Comparison of ENCODE assay signal across 12 cellular contexts in genomic region chr17:81924557-81925532, GRCh38. TPM values are rescaled to one million over a fixed set of nuclear protein-coding genes. Genes with fewer than 3 reads are reported as not detected.
DNase-seq lines count a peak whose midpoint lies in the region; ATAC-seq and TF ChIP-seq lines count a peak whose summit lies in the region.
"Had no signal": no experiment of that assay in that cellular context is flagged by ENCODE, and none has a peak within 500 bp of the region (broad histone marks: within the 10 kb centered on the region; RNA-seq: fewer than 3 reads in every experiment).

No MANE protein-coding gene starts in this region.

- no peak overlapping the region for H3K23ac ChIP-seq in mesendoderm (ENCODE audit: low read length)

- H3K27ac Mint-ChIP-seq in HFFc6, result peak overlapping the region; percentile 90

- BruUV-seq in A673 (replicated peaks; lab: Mats Ljungman, UMichigan), result no TSS peak

- H3K9me3 ChIP-seq in A673 (ENCODE audit: low read depth, low read length, poor library complexity, severe bottlenecking), result no peaks in the 10 kb centered on the region
- no peaks in the 10 kb centered on the region for H3K9me3 ChIP-seq in ascending aorta

- peak overlapping the region; percentile 91 for H3K4me3 Mint-ChIP-seq in HFFc6

- H2AK5ac ChIP-seq in mesendoderm (ENCODE audit: low read length), result peak overlapping the region; percentile 97

- H3K36me3 Mint-ChIP-seq in HFFc6 (ENCODE audit: low read depth), result peaks cover 4% of the 10 kb centered on the region; the same call in 1 of the 2 replicates

- H2BK120ac ChIP-seq in mesendoderm (ENCODE audit: low read depth, low read length), result no peak overlapping the region

- CTCF ChIA-PET in A673 (lab: Charles Lee), result no interaction called here

- H3K27me3 Mint-ChIP-seq in HFFc6 (ENCODE audit: insufficient read depth), result no peaks in the 10 kb centered on the region; the same call in 1 of the 2 replicates

- H3K27ac ChIP-seq in A673 (ENCODE audit: low read depth, low read length, poor library complexity, severe bottlenecking) (peak overlapping the region; percentile 73), ascending aorta (peak overlapping the region; percentile 13 to 72), mesendoderm (ENCODE audit: low read depth, low read length) (peak overlapping the region; percentile 95)

- no CpG with 5 or more reads among the region's 21 CpGs for WGBS in mesendoderm (ENCODE audit: extremely low coverage, insufficient coverage, low lambda C conversion rate)

- peaks cover 62% of the 10 kb centered on the region for H3K79me2 ChIP-seq in mesendoderm (ENCODE audit: control insufficient read depth, insufficient read depth, low read length)

- peak overlapping the region; percentile 92 for H3K56ac ChIP-seq in mesendoderm (ENCODE audit: low read length)

- peaks cover 24% of the 10 kb centered on the region for H3K79me1 ChIP-seq in mesendoderm (ENCODE audit: low read length)

- no peak for DNase-seq in A673 (ENCODE audit: low spot score)
- DNase-seq in HFFc6, result no peak
- no peak for DNase-seq in ascending aorta (ENCODE audit: low spot score in 2 of 2)
- peak; percentile 72 for DNase-seq in mesendoderm
- no peak for DNase-seq in occipital lobe (lab: John Stamatoyannopoulos, UW)
- no peak for DNase-seq in NCI-H1436 treated with DMSO at 0.1 percent for 48 hours (lab: John Stamatoyannopoulos, UW)
- DNase-seq in superior temporal gyrus (ENCODE audit: extremely low spot score), result no peak
- DNase-seq: activated CD4-positive, alpha-beta T cell treated with anti-CD3 and anti-CD28 coated beads for 1 hour; GOT3; NCI-H1105 treated with DMSO at 0.1 percent for 48 hours had no signal

- TF ChIP-seq CTCF in A673 (conservative IDR thresholded peaks at IDR 0.05; ENCODE audit: low read depth, low read length) (no peak), HFFc6 (IDR thresholded peaks at IDR 0.05) (no peak), ascending aorta (IDR thresholded peaks at IDR 0.05) (no peak)

- H3K18ac ChIP-seq in mesendoderm (ENCODE audit: low read length), result peak overlapping the region; percentile 70

- ATAC-seq in HG02884 (IDR thresholded peaks at IDR 0.05; ENCODE audit: unreplicated experiment), result no peak

- H3K36me3 ChIP-seq in A673 (ENCODE audit: insufficient read depth, low read length, poor library complexity, severe bottlenecking) (peaks cover 19% of the 10 kb centered on the region), ascending aorta (peaks cover 18 to 27% of the 10 kb centered on the region in 2 donors), mesendoderm (ENCODE audit: control insufficient read depth, insufficient read depth, low read length) (peaks cover 4% of the 10 kb centered on the region)

- no peak overlapping the region for H4K5ac ChIP-seq in mesendoderm (ENCODE audit: low read length)

- H3K27me3 ChIP-seq in A673 (replicated peaks; ENCODE audit: insufficient read depth, low read depth, low read length, poor library complexity) (no peaks in the 10 kb centered on the region), ascending aorta (no peaks in the 10 kb centered on the region), mesendoderm (ENCODE audit: insufficient read depth, low read length, poor library complexity) (no peaks in the 10 kb centered on the region)

- H3K4me3 ChIP-seq in A673 (ENCODE audit: low read depth, low read length, poor library complexity, severe bottlenecking), result no peak overlapping the region
- H3K4me3 ChIP-seq in ascending aorta, result no peak overlapping the region
- no peak overlapping the region for H3K4me3 ChIP-seq in mesendoderm (ENCODE audit: low read length)

- intact Hi-C loops in A673 (cut with micrococcal nuclease; ENCODE audit: unreplicated experiment) (no loop called here), ascending aorta (cut with DNase I) (loop anchor here (5.0 kb wide), 2 partner anchors 53 to 172 kb away; partner anchors contain the start of genes ARHGDIA and FASN)

- H2BK5ac ChIP-seq in mesendoderm (ENCODE audit: low read length), result peak overlapping the region; percentile 90

- peak overlapping the region; percentile 75 for H3K9ac ChIP-seq in mesendoderm (ENCODE audit: low read length)

- no peak overlapping the region for H2BK15ac ChIP-seq in mesendoderm (replicated peaks; ENCODE audit: low read depth)

- H3K4me1 ChIP-seq in A673 (ENCODE audit: insufficient read depth, low read length, poor library complexity, severe bottlenecking) (peaks cover 38% of the 10 kb centered on the region), ascending aorta (peaks cover 26 to 49% of the 10 kb centered on the region in 2 donors), mesendoderm (ENCODE audit: control insufficient read depth, low read depth, low read length) (peaks cover 23% of the 10 kb centered on the region)

- H3K4me2 ChIP-seq in mesendoderm (ENCODE audit: low read length), result peak overlapping the region; percentile 51

- H3K9me3 Mint-ChIP-seq in HFFc6, result no peaks in the 10 kb centered on the region

- POLR2A ChIA-PET in A673 (lab: Charles Lee; ENCODE audit: low non-redundant PET), result interaction anchor here (0.6 kb wide), 1 partner anchor 32 kb away, joined by 19 read pairs; no protein-coding TSS in a partner anchor

- H4K8ac ChIP-seq in mesendoderm (ENCODE audit: low read depth, low read length), result no peak overlapping the region

- peaks cover 23% of the 10 kb centered on the region for H3K4me1 Mint-ChIP-seq in HFFc6 (ENCODE audit: low read depth)

- H3K4ac ChIP-seq in mesendoderm (ENCODE audit: low read depth, low read length), result peak overlapping the region; percentile 71

RNA-seq across cellular contexts. Expression of gene MAFG, which starts 2.7 kb away (rescaled TPM):
- total RNA-seq in A673 (2021) (46.7 and 49.7 TPM in 2 replicates), ascending aorta (28.7 TPM), occipital lobe (16.5 TPM)
- total RNA-seq in HFFc6 (2021; fragmentation: NEBNext Ultra II Directional; extraction: Animal tissue kit (Norgen Biotek cat#: 25700)), result 10 to 100 TPM; 17.7 to 22.4 (median 18.2) TPM
- polyA plus RNA-seq in mesendoderm (2013, experiment 1 of 2), result 25.3 TPM
- polyA plus RNA-seq in mesendoderm (2013, experiment 2 of 2), result 24.3 TPM

RNA-seq across cellular contexts. Expression of gene SIRT7, which starts 6.9 kb away (rescaled TPM):
- total RNA-seq in A673 (2021) (34.8 and 36.6 TPM in 2 replicates), ascending aorta (32.6 TPM), occipital lobe (8.0 TPM)
- 10 to 100 TPM; 16.2 to 20.7 (median 18.5) TPM for total RNA-seq in HFFc6 (2021; fragmentation: NEBNext Ultra II Directional; extraction: Animal tissue kit (Norgen Biotek cat#: 25700))
- 6.8 TPM for polyA plus RNA-seq in mesendoderm (2013, experiment 1 of 2)
- polyA plus RNA-seq in mesendoderm (2013, experiment 2 of 2), result 6.4 TPM

RNA-seq across cellular contexts. Expression of gene PYCR1, which starts 12.3 kb away (rescaled TPM):
- total RNA-seq in A673 (2021) (75.5 and 108 TPM in 2 replicates), ascending aorta (31.5 TPM), occipital lobe (17.6 TPM)
- 100 to 1,000 TPM in 4 of 6 experiments, 10 to 100 TPM in 2; 97.9 to 147 (median 110) TPM for total RNA-seq in HFFc6 (2021; fragmentation: NEBNext Ultra II Directional; extraction: Animal tissue kit (Norgen Biotek cat#: 25700))
- 79.0 TPM for polyA plus RNA-seq in mesendoderm (2013, experiment 1 of 2)
- 78.3 TPM for polyA plus RNA-seq in mesendoderm (2013, experiment 2 of 2)

RNA-seq across cellular contexts. Expression of gene PCYT2, which starts 13.6 kb away (rescaled TPM):
- 55.4 and 58.3 TPM in 2 replicates for total RNA-seq in A673 (2021)
- 10 to 100 TPM; 33.2 to 45.8 (median 35.8) TPM for total RNA-seq in HFFc6 (2021; fragmentation: NEBNext Ultra II Directional; extraction: Animal tissue kit (Norgen Biotek cat#: 25700))
- total RNA-seq in ascending aorta, result 81.1 TPM
- 17.0 TPM for polyA plus RNA-seq in mesendoderm (2013, experiment 1 of 2)
- polyA plus RNA-seq in mesendoderm (2013, experiment 2 of 2), result 17.9 TPM
- 24.5 TPM for total RNA-seq in occipital lobe

RNA-seq across cellular contexts. Expression of gene MYADML2, which starts 22.2 kb away (rescaled TPM):
- total RNA-seq in A673 (2021) (not detected in 2 replicates), ascending aorta (not detected), occipital lobe (0.16 TPM)
- not detected for total RNA-seq in HFFc6 (2021; fragmentation: NEBNext Ultra II Directional; extraction: Animal tissue kit (Norgen Biotek cat#: 25700))
- not detected for polyA plus RNA-seq in mesendoderm (2013, experiment 1 of 2)
- 0.01 TPM for polyA plus RNA-seq in mesendoderm (2013, experiment 2 of 2)
- total RNA-seq: fibroblast of villous mesenchyme had no signal

Comparison
In these comparisons a context has a peak if more than half of its experiments do, and no peak if none do; other contexts are left out.
1. H3K27ac ChIP-seq: peak in every context shown above with its lines; median percentile 95 in mesendoderm; 73 in A673; 42 in ascending aorta.